ENCODE assay signal across 16 cellular contexts in the genomic region with DNA sequence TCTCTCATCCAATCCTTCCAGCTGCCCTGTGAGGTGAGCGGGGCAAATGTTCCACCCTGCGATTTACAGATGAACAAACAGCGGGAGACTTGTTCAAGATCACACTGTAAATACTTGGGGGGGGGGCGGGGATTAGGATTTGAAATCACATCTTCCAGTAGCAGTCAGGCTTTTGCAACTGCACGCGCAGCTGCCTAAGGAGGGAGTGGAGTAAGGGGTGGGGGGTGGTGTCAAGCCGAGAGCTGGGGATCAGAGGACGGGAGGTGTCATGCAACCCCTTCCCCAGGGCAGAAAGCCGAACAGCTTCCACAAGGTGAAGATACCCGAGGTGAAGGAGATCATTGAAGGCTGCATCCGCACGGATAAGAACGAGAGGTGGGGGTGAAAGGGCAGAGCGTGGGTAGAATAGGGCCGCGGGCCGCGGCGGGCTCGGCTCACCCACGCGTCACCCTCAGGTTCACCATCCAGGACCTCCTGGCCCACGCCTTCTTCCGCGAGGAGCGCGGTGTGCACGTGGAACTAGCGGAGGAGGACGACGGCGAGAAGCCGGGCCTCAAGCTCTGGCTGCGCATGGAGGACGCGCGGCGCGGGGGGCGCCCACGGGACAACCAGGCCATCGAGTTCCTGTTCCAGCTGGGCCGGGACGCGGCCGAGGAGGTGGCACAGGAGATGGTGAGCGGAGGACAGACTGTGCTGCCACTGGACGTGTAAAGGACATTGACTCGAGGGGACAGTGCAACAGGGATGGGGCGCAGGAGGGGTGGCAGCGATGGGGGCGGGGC. TPM values are rescaled to one million over a fixed set of nuclear protein-coding genes. Genes with fewer than 3 reads are reported as not detected.
DNase-seq lines count a peak whose midpoint lies in the region; ATAC-seq and TF ChIP-seq lines count a peak whose summit lies in the region.
"Had no signal": no experiment of that assay in that cellular context is flagged by ENCODE, and none has a peak within 500 bp of the region (broad histone marks: within the 10 kb centered on the region; RNA-seq: fewer than 3 reads in every experiment).

No MANE protein-coding gene starts in this region.

- intact Hi-C loops in CD8-positive, alpha-beta T cell (cut with DNase I, micrococcal nuclease), result no loop called here

- POLR2A ChIA-PET in CD8-positive, alpha-beta T cell (lab: Charles Lee), result no interaction called here

- H3K9me3 Mint-ChIP-seq in activated CD8-positive, alpha-beta memory T cell treated with anti-CD3 and anti-CD28 coated beads, Interleukin-2, amount 10 ng/mL, durations not matched to agents 7 days and 5 days (ENCODE audit: low read depth), result no peaks in the 10 kb centered on the region
- H3K9me3 Mint-ChIP-seq in CD8-positive, alpha-beta T cell, result no peaks in the 10 kb centered on the region
- H3K9me3 Mint-ChIP-seq: activated CD8-positive, alpha-beta T cell treated with anti-CD3 and anti-CD28 coated beads for 36 hours; activated T-helper 1 cell treated with anti-CD3 and anti-CD28 coated beads, Interleukin-12 subunit alpha, Interleukin-12 subunit beta, Interleukin-2, Interleukin-4 antibody, amounts not matched to agents 30 ng/mL and 10 ng/mL and 1 ng/mL, durations not matched to agents 14 hours and 24 hours and 36 hours; HFFc6; mesothelial cell of epicardium had no signal

- no peak overlapping the region for H3K27ac Mint-ChIP-seq in activated CD8-positive, alpha-beta memory T cell treated with anti-CD3 and anti-CD28 coated beads, Interleukin-2, amount 10 ng/mL, durations not matched to agents 7 days and 5 days
- H3K27ac Mint-ChIP-seq in CD8-positive, alpha-beta T cell, result no peak overlapping the region
- H3K27ac Mint-ChIP-seq: activated CD8-positive, alpha-beta T cell treated with anti-CD3 and anti-CD28 coated beads for 36 hours; activated T-helper 1 cell treated with anti-CD3 and anti-CD28 coated beads, Interleukin-12 subunit alpha, Interleukin-12 subunit beta, Interleukin-2, Interleukin-4 antibody, amounts not matched to agents 30 ng/mL and 10 ng/mL and 1 ng/mL, durations not matched to agents 14 hours and 24 hours and 36 hours; mesothelial cell of epicardium had no signal

- no peak overlapping the region for H3K4me3 Mint-ChIP-seq in activated CD8-positive, alpha-beta memory T cell treated with anti-CD3 and anti-CD28 coated beads, Interleukin-2, amount 10 ng/mL, durations not matched to agents 7 days and 5 days
- no peak overlapping the region for H3K4me3 Mint-ChIP-seq in CD8-positive, alpha-beta T cell
- H3K4me3 Mint-ChIP-seq: activated CD8-positive, alpha-beta T cell treated with anti-CD3 and anti-CD28 coated beads for 36 hours; activated T-helper 1 cell treated with anti-CD3 and anti-CD28 coated beads, Interleukin-12 subunit alpha, Interleukin-12 subunit beta, Interleukin-2, Interleukin-4 antibody, amounts not matched to agents 30 ng/mL and 10 ng/mL and 1 ng/mL, durations not matched to agents 14 hours and 24 hours and 36 hours; mesothelial cell of epicardium had no signal

- H3K27me3 ChIP-seq in CD8-positive, alpha-beta T cell (ENCODE audit: insufficient read depth, low read length), result peaks cover 50% of the 10 kb centered on the region
- no peaks in the 10 kb centered on the region for H3K27me3 ChIP-seq in osteoblast (ENCODE audit: insufficient read depth, low read length)

- peaks cover 24% of the 10 kb centered on the region for H3K4me1 ChIP-seq in CD8-positive, alpha-beta T cell (ENCODE audit: insufficient read depth, low read length)
- peaks cover 20% of the 10 kb centered on the region for H3K4me1 ChIP-seq in osteoblast (ENCODE audit: insufficient read depth, low read length)
- H3K4me1 ChIP-seq: psoas muscle had no signal

- peak overlapping the region; percentile 13 for H3K4me3 ChIP-seq in CD8-positive, alpha-beta T cell (ENCODE audit: low read depth, low read length)
- H3K4me3 ChIP-seq in osteoblast (ENCODE audit: insufficient read depth, low read length), result no peak overlapping the region
- H3K4me3 ChIP-seq: cardiac muscle cell, gastrocnemius medialis, psoas muscle had no signal

- H3K27ac ChIP-seq in CD8-positive, alpha-beta T cell (ENCODE audit: low read depth, low read length), result no peak overlapping the region
- H3K27ac ChIP-seq in osteoblast (ENCODE audit: low read depth, low read length), result no peak overlapping the region
- H3K27ac ChIP-seq: cardiac muscle cell, gastrocnemius medialis, psoas muscle had no signal

- H3K4me1 Mint-ChIP-seq in activated CD8-positive, alpha-beta memory T cell treated with anti-CD3 and anti-CD28 coated beads, Interleukin-2, amount 10 ng/mL, durations not matched to agents 7 days and 5 days, result peaks cover 20% of the 10 kb centered on the region
- peaks cover 19% of the 10 kb centered on the region for H3K4me1 Mint-ChIP-seq in CD8-positive, alpha-beta T cell (ENCODE audit: low read depth)

- H3K4me2 ChIP-seq in osteoblast (ENCODE audit: insufficient read depth, low read length), result no peak overlapping the region

- CTCF ChIA-PET in activated CD8-positive, alpha-beta memory T cell treated with anti-CD3 and anti-CD28 coated beads, Interleukin-2, amount 10 ng/mL, durations not matched to agents 7 days and 5 days (lab: Charles Lee), result no interaction called here
- CTCF ChIA-PET in CD8-positive, alpha-beta T cell (lab: Charles Lee), result interaction anchor here (1.2 kb wide), 1 partner anchor 13 kb away, joined by 3 read pairs; a partner anchor contains a TSS

- peaks cover 78% of the 10 kb centered on the region for H3K27me3 Mint-ChIP-seq in activated CD8-positive, alpha-beta memory T cell treated with anti-CD3 and anti-CD28 coated beads, Interleukin-2, amount 10 ng/mL, durations not matched to agents 7 days and 5 days
- peaks cover 65% of the 10 kb centered on the region for H3K27me3 Mint-ChIP-seq in CD8-positive, alpha-beta T cell (ENCODE audit: low read depth)

- peaks cover 15% of the 10 kb centered on the region for H3K79me2 ChIP-seq in osteoblast (ENCODE audit: insufficient read depth, low read length)

- no peak for TF ChIP-seq CTCF in CD8-positive, alpha-beta T cell (IDR thresholded peaks at IDR 0.05)
- TF ChIP-seq CTCF in osteoblast (IDR thresholded peaks at IDR 0.05; ENCODE audit: extremely low read depth, low read depth, low read length), result no peak

- peak; percentile 36 for DNase-seq in activated CD8-positive, alpha-beta memory T cell treated with anti-CD3 and anti-CD28 coated beads, Interleukin-2, amount 50 U/mL, for 4 hours
- DNase-seq in activated CD8-positive, alpha-beta memory T cell treated with anti-CD3 and anti-CD28 coated beads, Interleukin-2, amount 10 ng/mL, durations not matched to agents 7 days and 5 days, result no peak
- DNase-seq in CD8-positive, alpha-beta T cell, result no peak
- DNase-seq in astrocyte of the hippocampus (ENCODE audit: low read depth, low spot score) (peak; percentile 17), osteoblast (ENCODE audit: insufficient read length, low spot score, missing footprints) (peak; percentile 68), hippocampal formation (lab: John Stamatoyannopoulos, UW) (no peak)
- DNase-seq: activated CD8-positive, alpha-beta T cell treated with anti-CD3 and anti-CD28 coated beads for 36 hours; gastrocnemius medialis; HFFc6; NCI-H2029; psoas muscle had no signal

- H3K9me3 ChIP-seq in CD8-positive, alpha-beta T cell (ENCODE audit: low read length), result no peaks in the 10 kb centered on the region
- H3K9me3 ChIP-seq in osteoblast (ENCODE audit: low read depth, low read length), result no peaks in the 10 kb centered on the region
- H3K9me3 ChIP-seq: gastrocnemius medialis, psoas muscle had no signal

- H3K36me3 ChIP-seq in CD8-positive, alpha-beta T cell (ENCODE audit: insufficient read depth, low read length), result no peaks in the 10 kb centered on the region
- H3K36me3 ChIP-seq in osteoblast (ENCODE audit: insufficient read depth, low read length), result peaks cover 22% of the 10 kb centered on the region
- H3K36me3 ChIP-seq: cardiac muscle cell, gastrocnemius medialis had no signal

- no peak for ATAC-seq in activated CD8-positive, alpha-beta memory T cell treated with anti-CD3 and anti-CD28 coated beads, Interleukin-2, amount 10 ng/mL, durations not matched to agents 7 days and 5 days
- ATAC-seq in CD8-positive, alpha-beta T cell, result no peak
- ATAC-seq in GM21381 (IDR thresholded peaks at IDR 0.05; ENCODE audit: unreplicated experiment), result no peak
- ATAC-seq: activated CD8-positive, alpha-beta T cell treated with anti-CD3 and anti-CD28 coated beads for 36 hours; esophagus mucosa; gastrocnemius medialis had no signal

- H2AFZ ChIP-seq in osteoblast (ENCODE audit: low read length), result no peak overlapping the region

- H3K36me3 Mint-ChIP-seq in activated CD8-positive, alpha-beta memory T cell treated with anti-CD3 and anti-CD28 coated beads, Interleukin-2, amount 10 ng/mL, durations not matched to agents 7 days and 5 days, result peaks cover 7% of the 10 kb centered on the region
- no peaks in the 10 kb centered on the region for H3K36me3 Mint-ChIP-seq in CD8-positive, alpha-beta T cell
- H3K36me3 Mint-ChIP-seq: mesothelial cell of epicardium had no signal

- H4K20me1 ChIP-seq in osteoblast (ENCODE audit: insufficient read depth, low read length), result no peaks in the 10 kb centered on the region

RNA-seq across cellular contexts. Expression of a gene that starts 4.6 kb away (rescaled TPM):
- under 1 TPM; 0.20 to 0.59 TPM for total RNA-seq in activated CD8-positive, alpha-beta memory T cell treated with anti-CD3 and anti-CD28 coated beads, Interleukin-2, amount 10 ng/mL, durations not matched to agents 7 days and 5 days
- total RNA-seq in CD8-positive, alpha-beta T cell, result under 1 TPM; 0.16 to 0.28 TPM
- total RNA-seq in osteoblast, result under 0.01 TPM in 1 of 2 replicates, not detected in the other
- total RNA-seq: gastrocnemius medialis had no signal

RNA-seq across cellular contexts. Expression of a gene that starts 11.8 kb away (rescaled TPM):
- 10 to 100 TPM; 62.8 to 77.8 TPM for total RNA-seq in activated CD8-positive, alpha-beta memory T cell treated with anti-CD3 and anti-CD28 coated beads, Interleukin-2, amount 10 ng/mL, durations not matched to agents 7 days and 5 days
- total RNA-seq in CD8-positive, alpha-beta T cell, result 10 to 100 TPM; 41.0 to 45.1 TPM
- total RNA-seq in osteoblast, result 46.7 and 55.7 TPM in 2 replicates

RNA-seq across cellular contexts. Expression of a gene that starts 13.5 kb away (rescaled TPM):
- 10 to 100 TPM; 43.7 to 48.2 TPM for total RNA-seq in activated CD8-positive, alpha-beta memory T cell treated with anti-CD3 and anti-CD28 coated beads, Interleukin-2, amount 10 ng/mL, durations not matched to agents 7 days and 5 days
- total RNA-seq in CD8-positive, alpha-beta T cell, result 1 to 10 TPM; 4.0 to 5.6 TPM
- 44.2 and 47.4 TPM in 2 replicates for total RNA-seq in osteoblast

RNA-seq across cellular contexts. Expression of a gene that starts 13.7 kb away (rescaled TPM):
- total RNA-seq in activated CD8-positive, alpha-beta memory T cell treated with anti-CD3 and anti-CD28 coated beads, Interleukin-2, amount 10 ng/mL, durations not matched to agents 7 days and 5 days, result not detected
- total RNA-seq in CD8-positive, alpha-beta T cell, result not detected
- total RNA-seq in osteoblast, result 0.88 TPM in 1 of 2 replicates, not detected in the other
- total RNA-seq: activated T-helper 1 cell treated with anti-CD3 and anti-CD28 coated beads, Interleukin-12 subunit alpha, Interleukin-12 subunit beta, Interleukin-2, Interleukin-4 antibody, amounts not matched to agents 30 ng/mL and 10 ng/mL and 1 ng/mL, durations not matched to agents 14 hours and 24 hours and 36 hours; esophagus mucosa; gastrocnemius medialis had no signal

RNA-seq across cellular contexts. Expression of a gene that starts 24.0 kb away (rescaled TPM):
- total RNA-seq in activated CD8-positive, alpha-beta memory T cell treated with anti-CD3 and anti-CD28 coated beads, Interleukin-2, amount 10 ng/mL, durations not matched to agents 7 days and 5 days, result not detected
- total RNA-seq in CD8-positive, alpha-beta T cell, result not detected
- not detected in 2 replicates for total RNA-seq in osteoblast
- total RNA-seq: activated CD8-positive, alpha-beta T cell treated with anti-CD3 and anti-CD28 coated beads for 36 hours; activated T-helper 1 cell treated with anti-CD3 and anti-CD28 coated beads, Interleukin-12 subunit alpha, Interleukin-12 subunit beta, Interleukin-2, Interleukin-4 antibody, amounts not matched to agents 30 ng/mL and 10 ng/mL and 1 ng/mL, durations not matched to agents 14 hours and 24 hours and 36 hours had no signal

Comparison
In these comparisons a context has a peak if more than half of its experiments do, and no peak if none do; other contexts are left out.
1. DNase-seq: peak in activated CD8-positive, alpha-beta memory T cell treated with anti-CD3 and anti-CD28 coated beads, Interleukin-2, amount 50 U/mL, for 4 hours (single experiment), astrocyte of the hippocampus (single experiment) and osteoblast (single experiment); none in activated CD8-positive, alpha-beta memory T cell treated with anti-CD3 and anti-CD28 coated beads, Interleukin-2, amount 10 ng/mL, durations not matched to agents 7 days and 5 days (single experiment), CD8-positive, alpha-beta T cell (0 of 7) and hippocampal formation (0 of 2).